Comparison of ENCODE assay signal across 11 cellular contexts in the genomic region with DNA sequence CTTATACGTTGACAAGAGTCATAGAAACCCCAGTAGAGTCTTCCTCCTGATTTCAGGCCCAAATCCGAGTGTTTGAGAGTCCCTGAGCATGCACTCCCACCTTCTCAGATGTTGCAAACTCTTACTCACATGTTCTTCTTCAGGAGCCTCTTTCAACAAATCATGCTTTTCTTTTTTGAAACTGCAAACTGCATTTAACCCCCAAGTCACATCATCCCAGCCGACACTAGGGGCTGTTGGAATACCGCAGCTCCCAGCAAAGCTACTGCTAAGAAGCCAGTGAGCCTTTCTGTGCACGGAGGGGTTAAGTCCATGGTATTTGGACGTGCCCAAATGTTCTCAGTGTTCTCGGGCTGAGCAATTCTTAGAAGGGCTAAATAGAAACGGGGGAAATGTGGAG.
DNase-seq lines count a peak whose midpoint lies in the region; ATAC-seq, FAIRE-seq and TF ChIP-seq lines count a peak whose summit lies in the region.
"Had no signal": no experiment of that assay in that cellular context is flagged by ENCODE, and none has a peak within 500 bp of the region (broad histone marks: within the 10 kb centered on the region; RNA-seq: fewer than 3 reads in every experiment).

No MANE protein-coding gene starts in this region.

- H3K9me3 ChIP-seq in sigmoid colon: no peaks in the 10 kb centered on the region
- H3K9me3 ChIP-seq: Caco-2, MG63 had no signal

- peak overlapping the region; percentile 79 to 84 (median 81) for H3K27ac ChIP-seq in sigmoid colon

- ATAC-seq in HG03520 (IDR thresholded peaks at IDR 0.05; ENCODE audit: unreplicated experiment): no peak

- 66 to 76% methylated on average over 8 of the region's 8 CpGs for WGBS in sigmoid colon, 2 donors

- TF ChIP-seq CTCF in cardiac fibroblast (IDR thresholded peaks at IDR 0.05; ENCODE audit: low read depth, low read length) (peak; percentile 22), sigmoid colon (IDR thresholded peaks at IDR 0.05) (peak in 1 of 4 experiments; percentile 35), GM20000 (IDR thresholded peaks at IDR 0.05; ENCODE audit: extremely low read depth, missing control alignments) (no peak)

- H3K36me3 ChIP-seq in sigmoid colon: no peaks in the 10 kb centered on the region
- H3K36me3 ChIP-seq: MG63 had no signal

- no peak for TF ChIP-seq EP300 in sigmoid colon (IDR thresholded peaks at IDR 0.05)

- no peak for FAIRE-seq in frontal cortex (lab: Jason Lieb, UNC)

- intact Hi-C loops in sigmoid colon (cut with DNase I): loop anchor here (2.0 to 10.0 kb wide), 2 partner anchors 292 to 596 kb away; no protein-coding TSS in a partner anchor

- H3K4me1 ChIP-seq in sigmoid colon: peaks cover 2 to 43% (median 23%) of the 10 kb centered on the region in 4 donors
- H3K4me1 ChIP-seq: Caco-2 had no signal

- no peaks in the 10 kb centered on the region for H3K27me3 ChIP-seq in sigmoid colon

- no peak for TF ChIP-seq POLR2A in sigmoid colon (IDR thresholded peaks at IDR 0.05)

- DNase-seq in HCEC 1CT (peak; percentile 49), cardiac fibroblast (ENCODE audit: low read depth in 2 of 2) (peak; percentile 88 to 95), iPS-NIHi11 (ENCODE audit: low spot score) (peak; percentile 43), sigmoid colon (peak; percentile 68), frontal cortex (ENCODE audit: low spot score in 2 of 2) (no peak), NCI-H1417 treated with DMSO at 0.1 percent for 48 hours (lab: John Stamatoyannopoulos, UW) (no peak), GM20000 (ENCODE audit: low spot score) (no peak)
- DNase-seq: Caco-2; MG63; stimulated activated CD4-positive, alpha-beta T cell treated with anti-CD3 and anti-CD28 coated beads, Interleukin-4, amount 100 ng/mL, for 4 hours had no signal

- H3K4me3 ChIP-seq in cardiac fibroblast (replicated peaks in 1 of 2; ENCODE audit: low read depth in 2 of 2, low read length in 2 of 2) (peak overlapping the region in 1 of 2 donors; percentile 7), sigmoid colon (peak overlapping the region in 3 of 4 donors; percentile 9 to 40 (median 30))
- H3K4me3 ChIP-seq: MG63 had no signal

Comparison
In these comparisons a context has a peak if more than half of its experiments do, and no peak if none do; other contexts are left out.
1. DNase-seq: peak in HCEC 1CT (single experiment), cardiac fibroblast (2 of 2), iPS-NIHi11 (single experiment) and sigmoid colon (single experiment); none in frontal cortex (0 of 2), NCI-H1417 treated with DMSO at 0.1 percent for 48 hours (single experiment) and GM20000 (single experiment).